17 cellular contexts compared by ENCODE assay signal in genomic region chr13:49057176-49057575, GRCh38.
DNase-seq lines count a peak whose midpoint lies in the region; ATAC-seq, FAIRE-seq and TF ChIP-seq lines count a peak whose summit lies in the region.
"Had no signal": no experiment of that assay in that cellular context is flagged by ENCODE, and none has a peak within 500 bp of the region (broad histone marks: within the 10 kb centered on the region; RNA-seq: fewer than 3 reads in every experiment).

No MANE protein-coding gene starts in this region.

- no TSS peak for BruUV-seq in K562 (replicated peaks; lab: Mats Ljungman, UMichigan)

- H3K27ac Mint-ChIP-seq in memory B cell: peak overlapping the region; percentile 3
- H3K27ac Mint-ChIP-seq in CD4-positive, alpha-beta memory T cell: peak overlapping the region in 1 of 7 donors; percentile 47
- H3K27ac Mint-ChIP-seq: CD8-positive, alpha-beta T cell had no signal

- peaks cover 36% of the 10 kb centered on the region for H3K4me1 ChIP-seq in OCI-LY3 (ENCODE audit: low read length)
- H3K4me1 ChIP-seq in K562 (replicated peaks in 1 of 2; ENCODE audit: control insufficient read depth in 2 of 2, insufficient read depth in 2 of 2, low read length in 2 of 2): peaks cover 0 to 3% of the 10 kb centered on the region in 2 experiments; a peak in 3 of 5 replicates
- H3K4me1 ChIP-seq in CD4-positive, alpha-beta memory T cell (ENCODE audit: insufficient read depth, low read length): no peaks in the 10 kb centered on the region

- no peak overlapping the region for H3K27ac ChIP-seq in OCI-LY3 (ENCODE audit: low read length)
- no peak overlapping the region for H3K27ac ChIP-seq in K562 (ENCODE audit: extremely low read depth, low read depth, low read length)
- no peak overlapping the region for H3K27ac ChIP-seq in CD4-positive, alpha-beta memory T cell (ENCODE audit: low read depth, low read length)
- H3K27ac ChIP-seq: GM23248 had no signal

- peak overlapping the region; percentile 21 for H3K4me2 ChIP-seq in OCI-LY3 (ENCODE audit: low read length)
- no peak overlapping the region for H3K4me2 ChIP-seq in K562 (ENCODE audit: insufficient read depth, low read length)

- no peak for FAIRE-seq in K562 (lab: Jason Lieb, UNC)
- FAIRE-seq: GM12892, GM19239, H1 had no signal

- H3K9me3 Mint-ChIP-seq in memory B cell: peaks cover 1% of the 10 kb centered on the region
- peaks cover 0 to 1% (median 0%) of the 10 kb centered on the region in 8 donors for H3K9me3 Mint-ChIP-seq in CD4-positive, alpha-beta memory T cell
- H3K9me3 Mint-ChIP-seq: CD8-positive, alpha-beta T cell had no signal

- H3K36me3 Mint-ChIP-seq in memory B cell: peaks cover 21% of the 10 kb centered on the region
- peaks cover 17 to 46% of the 10 kb centered on the region in 2 donors for H3K36me3 Mint-ChIP-seq in CD4-positive, alpha-beta memory T cell

- H3K4me1 Mint-ChIP-seq in memory B cell: peaks cover 17% of the 10 kb centered on the region
- peaks cover 5 to 10% (median 8%) of the 10 kb centered on the region in 4 donors for H3K4me1 Mint-ChIP-seq in CD4-positive, alpha-beta memory T cell

- H3K9me1 ChIP-seq in K562 (ENCODE audit: control insufficient read depth, insufficient read depth, low read length): no peaks in the 10 kb centered on the region

- H2AFZ ChIP-seq in OCI-LY3 (ENCODE audit: low read depth, low read length): no peak overlapping the region
- no peak overlapping the region for H2AFZ ChIP-seq in K562 (ENCODE audit: low read depth, low read length)
- H2AFZ ChIP-seq: GM23248 had no signal

- no peak for TF ChIP-seq POLR2A in K562 (conservative IDR thresholded peaks at IDR 0.05)

- in situ Hi-C loops in K562 (cut with MboI): no loop called here

- intact Hi-C loops in K562 (cut with micrococcal nuclease): no loop called here
- intact Hi-C loops in CD4-positive, alpha-beta memory T cell (cut with micrococcal nuclease): no loop called here

- no peak overlapping the region for H3K9ac ChIP-seq in OCI-LY3 (ENCODE audit: low read length)
- no peak overlapping the region for H3K9ac ChIP-seq in K562 (ENCODE audit: insufficient read depth in 1 of 2, low read depth in 2 of 2, low read length in 2 of 2)
- H3K9ac ChIP-seq: GM23248 had no signal

- peaks cover 4% of the 10 kb centered on the region; the same call in 1 of the 2 replicates for H3K79me2 ChIP-seq in OCI-LY3 (ENCODE audit: low read length)
- no peaks in the 10 kb centered on the region for H3K79me2 ChIP-seq in K562 (ENCODE audit: control insufficient read depth, insufficient read depth, low read length)

- no peak overlapping the region for H3K4me3 ChIP-seq in OCI-LY3 (ENCODE audit: low read length)
- no peak overlapping the region for H3K4me3 ChIP-seq in K562
- H3K4me3 ChIP-seq in CD4-positive, alpha-beta memory T cell (ENCODE audit: low read length in 2 of 2): no peak overlapping the region
- H3K4me3 ChIP-seq: GM23248 had no signal

- WGBS in K562 (ENCODE audit: insufficient coverage, low coverage, missing lambda C conversion rate): 74% methylated on average over 3 of the region's 3 CpGs

- H3K9me3 ChIP-seq in OCI-LY3 (ENCODE audit: insufficient read depth, low read length) (no peaks in the 10 kb centered on the region), K562 (replicated peaks; ENCODE audit: control insufficient read depth, insufficient read depth, low read depth, low read length) (no peaks in the 10 kb centered on the region)
- no peaks in the 10 kb centered on the region for H3K9me3 ChIP-seq in CD4-positive, alpha-beta memory T cell (ENCODE audit: control insufficient read depth in 1 of 2, low read length in 2 of 2)
- H3K9me3 ChIP-seq: Caco-2 had no signal

- ATAC-seq in K562 (no peak), memory B cell (ENCODE audit: low read depth) (no peak)
- ATAC-seq: CD8-positive, alpha-beta T cell had no signal

- H3K27me3 ChIP-seq in OCI-LY3 (ENCODE audit: low read depth, low read length): no peaks in the 10 kb centered on the region
- no peaks in the 10 kb centered on the region for H3K27me3 ChIP-seq in K562 (ENCODE audit: control insufficient read depth in 2 of 2, insufficient read depth in 2 of 2, low read length in 2 of 2)
- no peaks in the 10 kb centered on the region for H3K27me3 ChIP-seq in CD4-positive, alpha-beta memory T cell (ENCODE audit: insufficient read depth, low read length)

- CTCF ChIA-PET in K562 (lab: Yijun Ruan, JAX; ENCODE audit: low intra/inter-chr PET ratio): no interaction called here
- CTCF ChIA-PET in CD4-positive, alpha-beta memory T cell (lab: Charles Lee; ENCODE audit: partially characterized antibody): no interaction called here

- no peak for TF ChIP-seq CTCF in OCI-LY3 (IDR thresholded peaks at IDR 0.05; ENCODE audit: low read depth, low read length)
- TF ChIP-seq CTCF in K562 (IDR thresholded peaks at IDR 0.05 in 2 of 3, conservative IDR thresholded peaks at IDR 0.05 in 1 of 3; ENCODE audit: insufficient read depth in 2 of 3, low read depth in 1 of 3, low read length in 3 of 3): no peak

- H3K36me3 ChIP-seq in OCI-LY3 (replicated peaks; ENCODE audit: low read depth, low read length) (peaks cover 2% of the 10 kb centered on the region), K562 (ENCODE audit: control insufficient read depth, insufficient read depth, low read length) (no peaks in the 10 kb centered on the region)
- no peaks in the 10 kb centered on the region for H3K36me3 ChIP-seq in CD4-positive, alpha-beta memory T cell (ENCODE audit: insufficient read depth, low read length)

- no peak overlapping the region for H3K4me3 Mint-ChIP-seq in memory B cell
- no peak overlapping the region for H3K4me3 Mint-ChIP-seq in CD4-positive, alpha-beta memory T cell
- H3K4me3 Mint-ChIP-seq: CD8-positive, alpha-beta T cell had no signal

- POLR2A ChIA-PET in K562 (lab: Yijun Ruan, JAX): no interaction called here
- POLR2A ChIA-PET in CD4-positive, alpha-beta memory T cell (lab: Charles Lee; ENCODE audit: partially characterized antibody): no interaction called here

- H3K27me3 Mint-ChIP-seq in memory B cell: no peaks in the 10 kb centered on the region
- H3K27me3 Mint-ChIP-seq in CD4-positive, alpha-beta memory T cell: no peaks in the 10 kb centered on the region

- H4K20me1 ChIP-seq in OCI-LY3 (ENCODE audit: insufficient read depth, low read length) (no peaks in the 10 kb centered on the region), K562 (replicated peaks; ENCODE audit: control insufficient read depth, insufficient read depth, low read length) (no peaks in the 10 kb centered on the region)

- TF ChIP-seq RAD21 in K562 (CRISPR knock-in tag; conservative IDR thresholded peaks at IDR 0.05 in 1 of 2, IDR thresholded peaks at IDR 0.05 in 1 of 2): no peak

- TF ChIP-seq EP300 in K562 (IDR thresholded peaks at IDR 0.05; ENCODE audit: low read length): no peak

- DNase-seq in K562 (ENCODE audit: extremely low read depth in 1 of 4, low spot score in 3 of 4) (no peak), memory B cell (ENCODE audit: low spot score in 2 of 2) (no peak), NCI-H1105 treated with DMSO at 0.1 percent for 48 hours (lab: John Stamatoyannopoulos, UW) (no peak), T-helper 1 cell (no peak)
- no peak for DNase-seq in CD4-positive, alpha-beta memory T cell
- DNase-seq: C1 segment of cervical spinal cord; Caco-2; CD8-positive, alpha-beta T cell; DMS153; DND-41; GM23248; H7; HCEC 1CT had no signal

TF ChIP-seq in K562, 482 proteins besides CTCF, POLR2A, EP300 and RAD21:
- no peak for TF ChIP-seq RNF219 (CRISPR knock-in tag; IDR thresholded peaks at IDR 0.05)
- TF ChIP-seq HMBOX1 (IDR thresholded peaks at IDR 0.05): 0 out of 2 replicates have a peak, but pooled peaks have one; percentile 24
